In the genomic region with DNA sequence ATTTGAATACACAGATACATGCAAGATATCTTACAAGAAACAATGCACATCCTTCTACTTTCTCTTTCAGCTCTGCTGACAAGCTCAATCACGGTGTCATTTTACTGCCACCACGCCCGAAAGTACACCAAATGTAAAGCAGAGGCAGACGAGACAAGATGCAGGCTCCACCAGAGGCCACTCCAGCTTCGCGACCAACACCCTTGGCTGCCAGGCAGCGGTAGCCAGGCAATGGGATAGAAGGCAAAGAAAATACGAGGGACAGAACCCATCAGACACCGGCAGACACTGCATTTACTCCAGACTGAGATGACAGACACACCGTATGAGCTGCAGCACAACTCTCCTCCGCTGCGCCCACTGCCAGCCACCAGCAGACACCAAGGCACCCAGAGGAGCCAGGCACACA, we compare ENCODE assay signal across 1 cellular context.
TF ChIP-seq lines count a peak whose summit lies in the region.

No MANE protein-coding gene starts in this region.

TF ChIP-seq in GM23338, 12 proteins besides CTCF, POLR2A, EP300 and RAD21 (continued from another document):
- TF ChIP-seq, protein P1, sequence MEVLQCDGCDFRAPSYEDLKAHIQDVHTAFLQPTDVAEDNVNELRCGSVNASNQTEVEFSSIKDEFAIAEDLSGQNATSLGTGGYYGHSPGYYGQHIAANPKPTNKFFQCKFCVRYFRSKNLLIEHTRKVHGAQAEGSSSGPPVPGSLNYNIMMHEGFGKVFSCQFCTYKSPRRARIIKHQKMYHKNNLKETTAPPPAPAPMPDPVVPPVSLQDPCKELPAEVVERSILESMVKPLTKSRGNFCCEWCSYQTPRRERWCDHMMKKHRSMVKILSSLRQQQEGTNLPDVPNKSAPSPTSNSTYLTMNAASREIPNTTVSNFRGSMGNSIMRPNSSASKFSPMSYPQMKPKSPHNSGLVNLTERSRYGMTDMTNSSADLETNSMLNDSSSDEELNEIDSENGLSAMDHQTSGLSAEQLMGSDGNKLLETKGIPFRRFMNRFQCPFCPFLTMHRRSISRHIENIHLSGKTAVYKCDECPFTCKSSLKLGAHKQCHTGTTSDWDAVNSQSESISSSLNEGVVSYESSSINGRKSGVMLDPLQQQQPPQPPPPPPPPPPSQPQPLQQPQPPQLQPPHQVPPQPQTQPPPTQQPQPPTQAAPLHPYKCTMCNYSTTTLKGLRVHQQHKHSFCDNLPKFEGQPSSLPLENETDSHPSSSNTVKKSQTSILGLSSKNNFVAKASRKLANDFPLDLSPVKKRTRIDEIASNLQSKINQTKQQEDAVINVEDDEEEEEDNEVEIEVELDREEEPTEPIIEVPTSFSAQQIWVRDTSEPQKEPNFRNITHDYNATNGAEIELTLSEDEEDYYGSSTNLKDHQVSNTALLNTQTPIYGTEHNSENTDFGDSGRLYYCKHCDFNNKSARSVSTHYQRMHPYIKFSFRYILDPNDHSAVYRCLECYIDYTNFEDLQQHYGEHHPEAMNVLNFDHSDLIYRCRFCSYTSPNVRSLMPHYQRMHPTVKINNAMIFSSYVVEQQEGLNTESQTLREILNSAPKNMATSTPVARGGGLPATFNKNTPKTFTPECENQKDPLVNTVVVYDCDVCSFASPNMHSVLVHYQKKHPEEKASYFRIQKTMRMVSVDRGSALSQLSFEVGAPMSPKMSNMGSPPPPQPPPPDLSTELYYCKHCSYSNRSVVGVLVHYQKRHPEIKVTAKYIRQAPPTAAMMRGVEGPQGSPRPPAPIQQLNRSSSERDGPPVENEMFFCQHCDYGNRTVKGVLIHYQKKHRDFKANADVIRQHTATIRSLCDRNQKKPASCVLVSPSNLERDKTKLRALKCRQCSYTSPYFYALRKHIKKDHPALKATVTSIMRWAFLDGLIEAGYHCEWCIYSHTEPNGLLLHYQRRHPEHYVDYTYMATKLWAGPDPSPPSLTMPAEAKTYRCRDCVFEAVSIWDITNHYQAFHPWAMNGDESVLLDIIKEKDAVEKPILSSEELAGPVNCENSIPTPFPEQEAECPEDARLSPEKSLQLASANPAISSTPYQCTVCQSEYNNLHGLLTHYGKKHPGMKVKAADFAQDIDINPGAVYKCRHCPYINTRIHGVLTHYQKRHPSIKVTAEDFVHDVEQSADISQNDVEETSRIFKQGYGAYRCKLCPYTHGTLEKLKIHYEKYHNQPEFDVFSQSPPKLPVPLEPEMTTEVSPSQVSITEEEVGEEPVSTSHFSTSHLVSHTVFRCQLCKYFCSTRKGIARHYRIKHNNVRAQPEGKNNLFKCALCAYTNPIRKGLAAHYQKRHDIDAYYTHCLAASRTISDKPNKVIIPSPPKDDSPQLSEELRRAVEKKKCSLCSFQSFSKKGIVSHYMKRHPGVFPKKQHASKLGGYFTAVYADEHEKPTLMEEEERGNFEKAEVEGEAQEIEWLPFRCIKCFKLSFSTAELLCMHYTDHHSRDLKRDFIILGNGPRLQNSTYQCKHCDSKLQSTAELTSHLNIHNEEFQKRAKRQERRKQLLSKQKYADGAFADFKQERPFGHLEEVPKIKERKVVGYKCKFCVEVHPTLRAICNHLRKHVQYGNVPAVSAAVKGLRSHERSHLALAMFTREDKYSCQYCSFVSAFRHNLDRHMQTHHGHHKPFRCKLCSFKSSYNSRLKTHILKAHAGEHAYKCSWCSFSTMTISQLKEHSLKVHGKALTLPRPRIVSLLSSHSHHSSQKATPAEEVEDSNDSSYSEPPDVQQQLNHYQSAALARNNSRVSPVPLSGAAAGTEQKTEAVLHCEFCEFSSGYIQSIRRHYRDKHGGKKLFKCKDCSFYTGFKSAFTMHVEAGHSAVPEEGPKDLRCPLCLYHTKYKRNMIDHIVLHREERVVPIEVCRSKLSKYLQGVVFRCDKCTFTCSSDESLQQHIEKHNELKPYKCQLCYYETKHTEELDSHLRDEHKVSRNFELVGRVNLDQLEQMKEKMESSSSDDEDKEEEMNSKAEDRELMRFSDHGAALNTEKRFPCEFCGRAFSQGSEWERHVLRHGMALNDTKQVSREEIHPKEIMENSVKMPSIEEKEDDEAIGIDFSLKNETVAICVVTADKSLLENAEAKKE (CRISPR knock-in tag; IDR thresholded peaks at IDR 0.05), result no peak
- no peak for TF ChIP-seq ZNF331 (CRISPR knock-in tag; IDR thresholded peaks at IDR 0.05; ENCODE audit: low read depth)
- TF ChIP-seq POLR2AphosphoS5 (IDR thresholded peaks at IDR 0.05; ENCODE audit: low read depth), result no peak
- TF ChIP-seq, protein P2, sequence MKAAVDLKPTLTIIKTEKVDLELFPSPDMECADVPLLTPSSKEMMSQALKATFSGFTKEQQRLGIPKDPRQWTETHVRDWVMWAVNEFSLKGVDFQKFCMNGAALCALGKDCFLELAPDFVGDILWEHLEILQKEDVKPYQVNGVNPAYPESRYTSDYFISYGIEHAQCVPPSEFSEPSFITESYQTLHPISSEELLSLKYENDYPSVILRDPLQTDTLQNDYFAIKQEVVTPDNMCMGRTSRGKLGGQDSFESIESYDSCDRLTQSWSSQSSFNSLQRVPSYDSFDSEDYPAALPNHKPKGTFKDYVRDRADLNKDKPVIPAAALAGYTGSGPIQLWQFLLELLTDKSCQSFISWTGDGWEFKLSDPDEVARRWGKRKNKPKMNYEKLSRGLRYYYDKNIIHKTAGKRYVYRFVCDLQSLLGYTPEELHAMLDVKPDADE (IDR thresholded peaks at IDR 0.05), result no peak
